Comparison of ENCODE assay signal across 22 cellular contexts in genomic region chr4:87076690-87077358, GRCh38.
DNase-seq lines count a peak whose midpoint lies in the region; ATAC-seq and TF ChIP-seq lines count a peak whose summit lies in the region.
"Had no signal": no experiment of that assay in that cellular context is flagged by ENCODE, and none has a peak within 500 bp of the region (broad histone marks: within the 10 kb centered on the region; RNA-seq: fewer than 3 reads in every experiment).

No MANE protein-coding gene starts in this region.

- H2BK15ac ChIP-seq in IMR-90 (ENCODE audit: low read depth, low read length) = peak overlapping the region; percentile 14; the same call in 1 of the 3 replicates

- H2BK20ac ChIP-seq in IMR-90 (ENCODE audit: low read depth, low read length) = no peak overlapping the region

- H3K4me2 ChIP-seq in IMR-90 (ENCODE audit: low read depth, low read length) = no peak overlapping the region

- no peak overlapping the region for H3K14ac ChIP-seq in IMR-90 (replicated peaks; ENCODE audit: low read depth, low read length)

- no peaks in the 10 kb centered on the region for H3K27me3 ChIP-seq in IMR-90 (ENCODE audit: control insufficient read depth, insufficient read depth, low read length)
- H3K27me3 ChIP-seq: adrenal gland, tibial nerve had no signal

- no peak for TF ChIP-seq RAD21 in IMR-90 (IDR thresholded peaks at IDR 0.05; ENCODE audit: low read length)

- H3K9me1 ChIP-seq in IMR-90 (ENCODE audit: insufficient read depth, low read length) = peaks cover 7% of the 10 kb centered on the region; the same call in 1 of the 2 replicates

- H3K9me3 ChIP-seq in IMR-90 (ENCODE audit: control insufficient read depth, insufficient read depth, low read length) = no peaks in the 10 kb centered on the region
- H3K9me3 ChIP-seq: adrenal gland, tibial nerve had no signal

- H3K56ac ChIP-seq in IMR-90 (ENCODE audit: extremely low read depth, insufficient read depth, low read length) = no peak overlapping the region

- no peak overlapping the region for H3K18ac ChIP-seq in IMR-90 (ENCODE audit: low read depth, low read length)

- in situ Hi-C loops in IMR-90 (cut with MboI; ENCODE audit: low sequenced_read_pairs) = no loop called here

- no peak overlapping the region for H2BK120ac ChIP-seq in IMR-90 (ENCODE audit: low read depth, low read length)

- H3K36me3 ChIP-seq in IMR-90 (ENCODE audit: control insufficient read depth, insufficient read depth, low read length) = no peaks in the 10 kb centered on the region
- H3K36me3 ChIP-seq: adrenal gland, tibial nerve had no signal

- H3K4ac ChIP-seq in IMR-90 (ENCODE audit: low read depth, low read length) = no peak overlapping the region

- intact Hi-C loops in IMR-90 (cut with micrococcal nuclease) = no loop called here
- intact Hi-C loops in left colon (cut with DNase I, micrococcal nuclease) = no loop called here

- no peak for TF ChIP-seq POLR2A in IMR-90 (IDR thresholded peaks at IDR 0.05; ENCODE audit: low read depth, low read length)

- DNase-seq in IMR-90 (no peak), caudate nucleus (lab: John Stamatoyannopoulos, UW) (no peak), left colon (no peak), substantia nigra (lab: John Stamatoyannopoulos, UW) (no peak), mucosa of gallbladder (ENCODE audit: low spot score) (no peak), retina (no peak)
- DNase-seq: activated CD4-positive, alpha-beta T cell treated with anti-CD3 and anti-CD28 coated beads, Interleukin-2, amount 50 U/mL, for 1 hour; activated gamma-delta T cell treated with Interleukin-2 at 50 U/mL for 16 hours; adrenal gland; CD8-positive, alpha-beta T cell; DMS79; KG1; NCI-H187; NCI-H2227 treated with DMSO at 0.1 percent for 48 hours; NCI-H774; nucleus accumbens; SHP77 treated with DMSO at 0.1 percent for 48 hours had no signal

- 71% methylated on average over 1 of the region's 6 CpGs; no CpG with 5 or more reads in 1 of the 2 experiments for WGBS in IMR-90 (ENCODE audit: extremely low coverage in 2 of 2, insufficient read length in 1 of 2), 2 experiments

- no peak for TF ChIP-seq CTCF in IMR-90 (conservative IDR thresholded peaks at IDR 0.05; ENCODE audit: low read depth, low read length)

- H2AFZ ChIP-seq in IMR-90 (replicated peaks; ENCODE audit: low read length, poor library complexity) = no peak overlapping the region

- no peak overlapping the region for H2BK5ac ChIP-seq in IMR-90 (ENCODE audit: low read depth, low read length, poor library complexity, severe bottlenecking)

- no peak overlapping the region for H3K23ac ChIP-seq in IMR-90 (ENCODE audit: low read depth, low read length)

- H3K79me1 ChIP-seq in IMR-90 (ENCODE audit: low read depth in 1 of 2, low read length in 2 of 2) = peaks cover 23 to 46% of the 10 kb centered on the region in 2 experiments

- BruUV-seq in IMR-90 (replicated peaks; lab: Mats Ljungman, UMichigan) = no TSS peak

- H3K4me3 ChIP-seq in IMR-90 (ENCODE audit: insufficient read depth, low read depth, low read length) = no peak overlapping the region
- H3K4me3 ChIP-seq: adrenal gland, tibial nerve had no signal

- H3K4me1 ChIP-seq in IMR-90 (ENCODE audit: control insufficient read depth, insufficient read depth, low read length) = peaks cover 13% of the 10 kb centered on the region

- no peak overlapping the region for H4K5ac ChIP-seq in IMR-90 (ENCODE audit: low read depth, low read length)

- no peak overlapping the region for H3K9ac ChIP-seq in IMR-90 (ENCODE audit: low read depth, low read length)

- dilution Hi-C loops in IMR-90 (cut with HindIII; ENCODE audit: low sequenced_read_pairs, unreplicated experiment) = no loop called here

- H3K27ac ChIP-seq in IMR-90 (ENCODE audit: insufficient read depth, low read length) = no peak overlapping the region
- peak overlapping the region; percentile 61 for H3K27ac ChIP-seq in caudate nucleus (ENCODE audit: low read depth, low read length)
- H3K27ac ChIP-seq in substantia nigra (ENCODE audit: low read depth, low read length, poor library complexity, severe bottlenecking) = peak overlapping the region; percentile 84
- H3K27ac ChIP-seq: epithelial cell of prostate had no signal

- ATAC-seq in IMR-90 (ENCODE audit: low read depth) = no peak
- peak; percentile 65 for ATAC-seq in left colon
- ATAC-seq in GM18907 (IDR thresholded peaks at IDR 0.05; ENCODE audit: unreplicated experiment) = no peak
- ATAC-seq in GM21381 (IDR thresholded peaks at IDR 0.05; ENCODE audit: unreplicated experiment) = no peak
- ATAC-seq: CD8-positive, alpha-beta T cell; stimulated activated effector memory CD8-positive, alpha-beta T cell treated with anti-CD3 and anti-CD28 coated beads, Interleukin-12 subunit alpha, Interleukin-12 subunit beta, amount 100 ng/mL, for 72 hours had no signal

- no peak overlapping the region for H2AK5ac ChIP-seq in IMR-90 (ENCODE audit: low read depth, low read length)

- H4K20me1 ChIP-seq in IMR-90 (ENCODE audit: insufficient read depth, low read length) = peaks cover 5% of the 10 kb centered on the region; the same call in 1 of the 2 replicates

- H2AK9ac ChIP-seq in IMR-90 (replicated peaks; ENCODE audit: low read depth, low read length, poor library complexity) = no peak overlapping the region

- H4K8ac ChIP-seq in IMR-90 (ENCODE audit: low read depth in 2 of 2, low read length in 2 of 2) = no peak overlapping the region

- POLR2A ChIA-PET in IMR-90 (lab: Charles Lee; ENCODE audit: unreplicated experiment) = no interaction called here

- H4K91ac ChIP-seq in IMR-90 (ENCODE audit: insufficient read depth, low read depth, low read length) = no peak overlapping the region

- CTCF ChIA-PET in IMR-90 (lab: Yijun Ruan, JAX) = no interaction called here

TF ChIP-seq in IMR-90, 13 proteins besides CTCF, POLR2A, EP300 and RAD21:
- TF ChIP-seq BHLHE40 (IDR thresholded peaks at IDR 0.05; ENCODE audit: low read depth, low read length) = no peak
- no peak for TF ChIP-seq MXI1 (IDR thresholded peaks at IDR 0.05; ENCODE audit: borderline replicate concordance, low read depth, low read length)
- TF ChIP-seq FOS (IDR thresholded peaks at IDR 0.05; ENCODE audit: low read depth, low read length) = no peak
- TF ChIP-seq CEBPB (IDR thresholded peaks at IDR 0.05; ENCODE audit: low read depth, low read length) = no peak
- TF ChIP-seq MAZ (IDR thresholded peaks at IDR 0.05; ENCODE audit: borderline replicate concordance, low read depth, low read length) = no peak
- no peak for TF ChIP-seq USF2 (IDR thresholded peaks at IDR 0.05; ENCODE audit: low read depth, low read length)
- TF ChIP-seq NFE2L2 (IDR thresholded peaks at IDR 0.05; ENCODE audit: low read depth, low read length) = no peak
- no peak for TF ChIP-seq RFX5 (IDR thresholded peaks at IDR 0.05; ENCODE audit: low read depth, low read length)
- TF ChIP-seq SMC3 (IDR thresholded peaks at IDR 0.05; ENCODE audit: low read depth, low read length) = no peak
- no peak for TF ChIP-seq CHD1 (IDR thresholded peaks at IDR 0.05; ENCODE audit: low read depth, low read length)
